Comparison of ENCODE assay signal across 16 cellular contexts in genomic region chr17:58002154-58002553, GRCh38. TPM values are rescaled to one million over a fixed set of nuclear protein-coding genes. Genes with fewer than 3 reads are reported as not detected.
DNase-seq lines count a peak whose midpoint lies in the region; ATAC-seq and TF ChIP-seq lines count a peak whose summit lies in the region.
"Had no signal": no experiment of that assay in that cellular context is flagged by ENCODE, and none has a peak within 500 bp of the region (broad histone marks: within the 10 kb centered on the region; RNA-seq: fewer than 3 reads in every experiment).

No MANE protein-coding gene starts in this region.

- peaks cover 86% of the 10 kb centered on the region for H4K20me1 ChIP-seq in BLaER1
- peaks cover 74% of the 10 kb centered on the region for H4K20me1 ChIP-seq in HCT116 (ENCODE audit: insufficient read depth)
- H4K20me1 ChIP-seq in hepatocyte (ENCODE audit: insufficient read depth, poor library complexity, severe bottlenecking) = peaks cover 64% of the 10 kb centered on the region

- TF ChIP-seq RAD21 in HCT116 (IDR thresholded peaks at IDR 0.05; ENCODE audit: low read depth) = no peak

- H3K79me2 ChIP-seq in HCT116 (ENCODE audit: insufficient read depth, low read length) (peaks cover 86% of the 10 kb centered on the region), hepatocyte (peaks cover 74% of the 10 kb centered on the region)

- peaks cover 80% of the 10 kb centered on the region for H3K36me3 ChIP-seq in BLaER1
- H3K36me3 ChIP-seq in HCT116 (ENCODE audit: control insufficient read depth in 1 of 2, insufficient read depth in 2 of 2, low read length in 2 of 2) = peaks cover 61 to 87% of the 10 kb centered on the region in 2 experiments
- peaks cover 12% of the 10 kb centered on the region for H3K36me3 ChIP-seq in hepatocyte (replicated peaks; ENCODE audit: insufficient read depth, low read depth)

- H3K9me3 ChIP-seq in BLaER1 (no peaks in the 10 kb centered on the region), HCT116 (ENCODE audit: control insufficient read depth in 1 of 2, insufficient read depth in 1 of 2, low read depth in 1 of 2, low read length in 2 of 2) (no peaks in the 10 kb centered on the region), hepatocyte (ENCODE audit: low read depth) (no peaks in the 10 kb centered on the region)
- H3K9me3 ChIP-seq: heart right ventricle, stomach had no signal

- H3K4me3 ChIP-seq in BLaER1 (no peak overlapping the region), HCT116 (replicated peaks in 1 of 2; ENCODE audit: low read depth in 1 of 2, low read length in 2 of 2) (no peak overlapping the region), hepatocyte (no peak overlapping the region), foreskin fibroblast (ENCODE audit: low read depth in 1 of 2, low read length in 2 of 2) (no peak overlapping the region)
- H3K4me3 ChIP-seq: heart right ventricle, stomach had no signal

- intact Hi-C loops in HCT116 (cut with micrococcal nuclease) = no loop called here

- H3K4me1 ChIP-seq in BLaER1 (peaks cover 50% of the 10 kb centered on the region), HCT116 (ENCODE audit: control insufficient read depth in 1 of 2, insufficient read depth in 2 of 2, low read length in 2 of 2) (peaks cover 16 to 48% of the 10 kb centered on the region in 2 experiments), hepatocyte (ENCODE audit: insufficient read depth) (peaks cover 29% of the 10 kb centered on the region)

- WGBS in hepatocyte (ENCODE audit: low lambda C conversion rate, missing lambda C conversion rate) = 74% methylated on average over 2 of the region's 2 CpGs

- TF ChIP-seq POLR2A in HCT116 (IDR thresholded peaks at IDR 0.05; ENCODE audit: borderline replicate concordance, extremely low read depth, insufficient read depth, insufficient read length) = no peak

- H2AFZ ChIP-seq in HCT116 (ENCODE audit: low read depth, low read length, poor library complexity, severe bottlenecking) (no peak overlapping the region), hepatocyte (no peak overlapping the region)

- H3K27me3 ChIP-seq in BLaER1 (no peaks in the 10 kb centered on the region), HCT116 (ENCODE audit: insufficient read depth, low read length) (no peaks in the 10 kb centered on the region), hepatocyte (no peaks in the 10 kb centered on the region)
- H3K27me3 ChIP-seq: heart right ventricle, stomach had no signal

- DNase-seq in HCT116 (ENCODE audit: low read depth, low spot score) (no peak), hepatocyte (ENCODE audit: low spot score) (no peak), 8988T (no peak), foreskin fibroblast (no peak), cerebellar nuclear complex (lab: John Stamatoyannopoulos, UW) (no peak)
- DNase-seq: CD8-positive, alpha-beta T cell; GF-D8; heart right ventricle; left cardiac atrium; naive thymus-derived CD4-positive, alpha-beta T cell; NCI-H2081; NK-92 treated with Interleukin-12 subunit alpha and Interleukin-12 subunit beta, amount 100 ng/mL, for 24 hours; stomach had no signal

- H3K9me2 ChIP-seq in HCT116 (ENCODE audit: insufficient read depth) = no peaks in the 10 kb centered on the region
- H3K9me2 ChIP-seq in hepatocyte (replicated peaks; ENCODE audit: insufficient read depth) = no peaks in the 10 kb centered on the region

- CTCF ChIA-PET in HCT116 (lab: Charles Lee) = interaction anchor here (1.1 to 15.4 kb wide), 3 partner anchors 12 to 144 kb away, joined by 3 to 288 read pairs (median 57); partner anchors contain the start of gene VEZF1

- BruUV-seq in HCT116 (replicated peaks; lab: Mats Ljungman, UMichigan) = no TSS peak

- TF ChIP-seq CTCF in HCT116 (IDR thresholded peaks at IDR 0.05 in 2 of 3, conservative IDR thresholded peaks at IDR 0.05 in 1 of 3; ENCODE audit: borderline replicate concordance in 1 of 3, insufficient read depth in 1 of 3, low read depth in 2 of 3, low read length in 2 of 3) (no peak), VCaP (conservative IDR thresholded peaks at IDR 0.05) (no peak), hepatocyte (IDR thresholded peaks at IDR 0.05; ENCODE audit: poor library complexity) (no peak), foreskin fibroblast (IDR thresholded peaks at IDR 0.05; ENCODE audit: low read depth, low read length) (no peak)

- no peak for ATAC-seq in HCT116
- ATAC-seq: CD8-positive, alpha-beta T cell; heart right ventricle; left cardiac atrium; naive thymus-derived CD4-positive, alpha-beta T cell; sciatic nerve had no signal

- no peak overlapping the region for H3K27ac ChIP-seq in BLaER1
- H3K27ac ChIP-seq in HCT116 (ENCODE audit: low read depth, low read length) = peak overlapping the region; percentile 5; the same call in 1 of the 2 replicates
- peak overlapping the region; percentile 19; the same call in 1 of the 2 replicates for H3K27ac ChIP-seq in VCaP
- H3K27ac ChIP-seq in hepatocyte = peak overlapping the region; percentile 2
- H3K27ac ChIP-seq: stomach had no signal

- POLR2A ChIA-PET in HCT116 (lab: Charles Lee) = interaction anchor here (1.1 to 4.3 kb wide), 3 partner anchors 12 to 142 kb away, joined by 3 to 30 read pairs (median 3); partner anchors contain the start of genes CUEDC1 and VEZF1

- RAD21 ChIA-PET in HCT116 (lab: Charles Lee; ENCODE audit: low non-redundant PET in 1 of 2, low total read pairs in 2 of 2, uncharacterized antibody in 2 of 2, unreplicated experiment in 2 of 2) = no interaction called here

- no peak overlapping the region; the same call in 1 of the 2 replicates for H3K9ac ChIP-seq in BLaER1
- H3K9ac ChIP-seq in HCT116 (ENCODE audit: low read length) = no peak overlapping the region

- H3K4me2 ChIP-seq in BLaER1 (peak overlapping the region; percentile 83), HCT116 (ENCODE audit: low read length) (no peak overlapping the region), hepatocyte (no peak overlapping the region)

TF ChIP-seq in HCT116, 20 proteins besides CTCF, POLR2A, EP300 and RAD21:
- TF ChIP-seq REST (IDR thresholded peaks at IDR 0.05; ENCODE audit: low read depth) (no peak), EGR1 (IDR thresholded peaks at IDR 0.05; ENCODE audit: low read depth) (peak; percentile 15; the same call in 1 of the 2 replicates), EZH2 (IDR thresholded peaks at IDR 0.05) (no peak), SIN3A (IDR thresholded peaks at IDR 0.05; ENCODE audit: low read depth) (0 out of 2 replicates have a peak, but pooled peaks have one; percentile 20), SRF (IDR thresholded peaks at IDR 0.05; ENCODE audit: low read depth) (no peak), TCF7L2 (IDR thresholded peaks at IDR 0.05; ENCODE audit: borderline replicate concordance, extremely low read depth, insufficient read depth, insufficient read length) (no peak), POLR2AphosphoS5 (IDR thresholded peaks at IDR 0.05; ENCODE audit: low read depth, low read length) (no peak; the same call in 1 of the 2 replicates)

RNA-seq across cellular contexts. Expression of gene SRSF1, which starts 4.9 kb away (rescaled TPM):
- total RNA-seq in HCT116 (2021; ENCODE audit: unreplicated experiment) = 434 TPM
- polyA plus RNA-seq in HCT116 (2012) = 157 and 231 TPM in 2 replicates
- total RNA-seq in hepatocyte = 175 and 189 TPM in 2 replicates
- 98.3 and 107 TPM in 2 replicates for polyA plus RNA-seq in hepatocyte

RNA-seq across cellular contexts. Expression of gene VEZF1, which starts 14.1 kb away (rescaled TPM):
- total RNA-seq in HCT116 (2021; ENCODE audit: unreplicated experiment) = 70.2 TPM
- 50.5 and 55.6 TPM in 2 replicates for polyA plus RNA-seq in HCT116 (2012)
- 56.0 and 57.3 TPM in 2 replicates for total RNA-seq in hepatocyte
- 19.1 and 20.9 TPM in 2 replicates for polyA plus RNA-seq in hepatocyte

RNA-seq across cellular contexts. Expression of gene CUEDC1, which starts 46.9 kb away (rescaled TPM):
- total RNA-seq in HCT116 (2021; ENCODE audit: unreplicated experiment) = 60.2 TPM
- 54.1 and 58.2 TPM in 2 replicates for polyA plus RNA-seq in HCT116 (2012)
- total RNA-seq in hepatocyte = 9.3 and 11.6 TPM in 2 replicates
- 23.3 and 27.4 TPM in 2 replicates for polyA plus RNA-seq in hepatocyte
- polyA plus RNA-seq: naive thymus-derived CD4-positive, alpha-beta T cell had no signal
